In genomic region chr11:69638941-69639681, GRCh38 we compare ENCODE assay signal across 8 cellular contexts. TPM values are rescaled to one million over a fixed set of nuclear protein-coding genes. Genes with fewer than 3 reads are reported as not detected.
DNase-seq lines count a peak whose midpoint lies in the region; ATAC-seq and TF ChIP-seq lines count a peak whose summit lies in the region.

No MANE protein-coding gene starts in this region.

- no peak for DNase-seq in activated CD4-positive, alpha-beta T cell treated with anti-CD3 and anti-CD28 coated beads, Interleukin-2, amount 10 ng/mL, durations not matched to agents 7 days and 5 days
- DNase-seq in activated CD4-positive, alpha-beta T cell treated with anti-CD3 and anti-CD28 coated beads for 4 hours, result no peak
- DNase-seq in MG63 (peak; percentile 98), SKM-1 treated with dmso at 0.1 percent for 144 hours (lab: John Stamatoyannopoulos, UW; ENCODE audit: unreplicated experiment) (peak; percentile 58), epithelial cell of proximal tubule (ENCODE audit: low read depth) (peak; percentile 76), memory B cell (ENCODE audit: low spot score in 2 of 2) (peak in 1 of 2 donors; percentile 41), suprapubic skin (ENCODE audit: low spot score in 2 of 2) (peak; percentile 94 to 96)

- H3K4me3 ChIP-seq in MG63 (peak overlapping the region; percentile 97), epithelial cell of proximal tubule (ENCODE audit: low read depth, low read length) (peak overlapping the region; percentile 94), suprapubic skin (peak overlapping the region; percentile 97)

- peaks cover 68% of the 10 kb centered on the region for H3K4me1 ChIP-seq in suprapubic skin

- 2% methylated on average over 25 of the region's 64 CpGs for WGBS in suprapubic skin

- no peak for TF ChIP-seq POLR2A in suprapubic skin (IDR thresholded peaks at IDR 0.05)

- CTCF ChIA-PET in activated CD4-positive, alpha-beta T cell treated with anti-CD3 and anti-CD28 coated beads, Interleukin-2, amount 10 ng/mL, durations not matched to agents 7 days and 5 days (lab: Charles Lee), result no interaction called here

- H3K9me3 Mint-ChIP-seq in activated CD4-positive, alpha-beta T cell treated with anti-CD3 and anti-CD28 coated beads, Interleukin-2, amount 10 ng/mL, durations not matched to agents 7 days and 5 days, result no peaks in the 10 kb centered on the region
- no peaks in the 10 kb centered on the region for H3K9me3 Mint-ChIP-seq in memory B cell

- no peak overlapping the region for H3K4me3 Mint-ChIP-seq in activated CD4-positive, alpha-beta T cell treated with anti-CD3 and anti-CD28 coated beads, Interleukin-2, amount 10 ng/mL, durations not matched to agents 7 days and 5 days
- H3K4me3 Mint-ChIP-seq in memory B cell, result peak overlapping the region; percentile 14

- H3K4me1 Mint-ChIP-seq in activated CD4-positive, alpha-beta T cell treated with anti-CD3 and anti-CD28 coated beads, Interleukin-2, amount 10 ng/mL, durations not matched to agents 7 days and 5 days, result peaks cover 23% of the 10 kb centered on the region
- peaks cover 16% of the 10 kb centered on the region for H3K4me1 Mint-ChIP-seq in memory B cell

- TF ChIP-seq EP300 in suprapubic skin (IDR thresholded peaks at IDR 0.05), result no peak

- no peaks in the 10 kb centered on the region for H3K36me3 Mint-ChIP-seq in activated CD4-positive, alpha-beta T cell treated with anti-CD3 and anti-CD28 coated beads, Interleukin-2, amount 10 ng/mL, durations not matched to agents 7 days and 5 days (ENCODE audit: low read depth)
- no peaks in the 10 kb centered on the region for H3K36me3 Mint-ChIP-seq in memory B cell

- H3K36me3 ChIP-seq in MG63 (peaks cover 21% of the 10 kb centered on the region), suprapubic skin (peaks cover under 1% of the 10 kb centered on the region)

- no peak for ATAC-seq in memory B cell (ENCODE audit: low read depth)
- no peak for ATAC-seq in GM21515 (IDR thresholded peaks at IDR 0.05; ENCODE audit: unreplicated experiment)

- H3K27ac ChIP-seq in suprapubic skin, result peak overlapping the region; percentile 78

- H3K27me3 ChIP-seq in MG63 (no peaks in the 10 kb centered on the region), suprapubic skin (peaks cover 8% of the 10 kb centered on the region)

- H3K27me3 Mint-ChIP-seq in activated CD4-positive, alpha-beta T cell treated with anti-CD3 and anti-CD28 coated beads, Interleukin-2, amount 10 ng/mL, durations not matched to agents 7 days and 5 days, result peaks cover 61% of the 10 kb centered on the region
- H3K27me3 Mint-ChIP-seq in memory B cell, result peaks cover 12% of the 10 kb centered on the region

- no peaks in the 10 kb centered on the region for H3K9me3 ChIP-seq in MG63
- H3K9me3 ChIP-seq in suprapubic skin, result no peaks in the 10 kb centered on the region

- POLR2A ChIA-PET in activated CD4-positive, alpha-beta T cell treated with anti-CD3 and anti-CD28 coated beads, Interleukin-2, amount 10 ng/mL, durations not matched to agents 7 days and 5 days (lab: Charles Lee), result no interaction called here

- TF ChIP-seq CTCF in epithelial cell of proximal tubule (conservative IDR thresholded peaks at IDR 0.05; ENCODE audit: low read depth, low read length) (no peak), suprapubic skin (IDR thresholded peaks at IDR 0.05) (no peak)

- peak overlapping the region; percentile 54 for H3K27ac Mint-ChIP-seq in activated CD4-positive, alpha-beta T cell treated with anti-CD3 and anti-CD28 coated beads, Interleukin-2, amount 10 ng/mL, durations not matched to agents 7 days and 5 days
- H3K27ac Mint-ChIP-seq in memory B cell, result no peak overlapping the region

RNA-seq across cellular contexts. Expression of gene CCND1, which starts 1.8 kb away (rescaled TPM):
- under 1 TPM; 0.21 to 0.42 TPM for total RNA-seq in activated CD4-positive, alpha-beta T cell treated with anti-CD3 and anti-CD28 coated beads, Interleukin-2, amount 10 ng/mL, durations not matched to agents 7 days and 5 days
- total RNA-seq in MG63 (2014; rRNA removed; shearing (Covaris generic); ENCODE audit: low replicate concordance), result 43.8 and 60.7 TPM in 2 replicates
- total RNA-seq in epithelial cell of proximal tubule, result 345 and 533 TPM in 2 replicates
- 100 to 1,000 TPM; 161 to 340 (median 270) TPM for total RNA-seq in suprapubic skin

RNA-seq across cellular contexts. Expression of gene LTO1, which starts 36.0 kb away (rescaled TPM):
- total RNA-seq in activated CD4-positive, alpha-beta T cell treated with anti-CD3 and anti-CD28 coated beads, Interleukin-2, amount 10 ng/mL, durations not matched to agents 7 days and 5 days, result 10 to 100 TPM; 30.7 to 34.0 TPM
- 24.6 and 67.6 TPM in 2 replicates for total RNA-seq in MG63 (2014; rRNA removed; shearing (Covaris generic); ENCODE audit: low replicate concordance)
- total RNA-seq in epithelial cell of proximal tubule, result 15.9 and 17.3 TPM in 2 replicates
- 10 to 100 TPM; 20.6 to 41.4 (median 22.7) TPM for total RNA-seq in suprapubic skin

Comparison
In these comparisons a context has a peak if more than half of its experiments do, and no peak if none do; other contexts are left out.
1. DNase-seq: peak in MG63 (single experiment), SKM-1 treated with dmso at 0.1 percent for 144 hours (single experiment), epithelial cell of proximal tubule (single experiment) and suprapubic skin (2 of 2); none in activated CD4-positive, alpha-beta T cell treated with anti-CD3 and anti-CD28 coated beads, Interleukin-2, amount 10 ng/mL, durations not matched to agents 7 days and 5 days (single experiment) and activated CD4-positive, alpha-beta T cell treated with anti-CD3 and anti-CD28 coated beads for 4 hours (0 of 2).
2. RNA of gene CCND1, which starts 1.8 kb away (total RNA-seq): 345 to 533 TPM in epithelial cell of proximal tubule, 161 to 340 TPM in suprapubic skin and 43.8 to 60.7 TPM in MG63; 0.21 to 0.42 TPM in activated CD4-positive, alpha-beta T cell treated with anti-CD3 and anti-CD28 coated beads, Interleukin-2, amount 10 ng/mL, durations not matched to agents 7 days and 5 days; every median in the first group is over 10 times any median in the second.
3. Peak in every context shown above with its lines, with median percentiles within 50 percentile points of each other: H3K4me3 ChIP-seq.